ENCODE assay signal across 8 cellular contexts in the genomic region with DNA sequence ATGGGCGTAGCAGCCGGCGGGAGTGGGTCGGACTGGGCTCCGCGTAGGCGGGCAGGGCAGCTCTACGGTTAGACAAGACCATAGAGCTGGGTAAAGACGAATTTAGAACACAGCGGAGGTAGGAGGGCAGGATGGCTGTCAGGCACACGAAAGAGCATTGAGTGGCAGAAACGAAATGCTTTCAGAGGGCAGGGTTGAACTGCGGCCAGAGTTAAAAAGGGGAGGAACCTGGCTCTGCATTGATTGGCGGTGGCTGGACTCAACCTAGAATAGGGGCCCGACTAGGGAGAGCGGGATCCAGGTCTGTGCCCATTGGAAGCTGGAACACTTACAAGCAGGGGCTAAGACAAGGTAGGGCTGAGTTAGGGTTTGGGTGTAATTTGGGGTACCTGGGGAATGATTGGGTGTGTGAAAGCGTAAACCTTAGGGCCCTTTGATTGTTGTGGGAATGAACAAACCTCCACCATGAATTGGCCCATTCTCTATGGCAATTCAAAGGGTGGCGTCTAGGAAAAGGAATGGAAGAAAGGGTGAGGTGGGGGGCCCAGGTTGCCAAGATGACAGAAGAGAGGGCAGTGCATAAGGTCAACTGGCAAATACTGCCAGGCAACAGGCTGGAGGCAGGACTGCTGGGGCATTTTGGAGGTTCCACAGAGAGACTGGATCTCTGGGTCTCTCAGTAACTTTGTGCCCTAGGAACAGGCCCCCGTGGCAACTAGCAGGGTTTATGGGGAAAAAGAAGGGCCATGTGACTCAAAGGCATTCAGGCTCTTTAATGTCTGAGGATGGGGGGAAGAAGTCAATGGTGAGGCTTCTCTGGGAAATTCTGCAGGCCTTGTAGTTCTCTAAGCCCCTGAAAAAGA. TPM values are rescaled to one million over a fixed set of nuclear protein-coding genes. Genes with fewer than 3 reads are reported as not detected.
DNase-seq lines count a peak whose midpoint lies in the region; ATAC-seq and TF ChIP-seq lines count a peak whose summit lies in the region.

No MANE protein-coding gene starts in this region.

- H3K27me3 ChIP-seq in adrenal gland: no peaks in the 10 kb centered on the region
- no peaks in the 10 kb centered on the region for H3K27me3 ChIP-seq in left lung
- H3K27me3 ChIP-seq in transverse colon: no peaks in the 10 kb centered on the region

- H3K4me1 ChIP-seq in adrenal gland (replicated peaks in 1 of 2): peaks cover 0 to 9% of the 10 kb centered on the region in 2 donors
- H3K4me1 ChIP-seq in left lung: peaks cover 0 to 25% of the 10 kb centered on the region in 2 donors
- peaks cover 0 to 18% (median 10%) of the 10 kb centered on the region in 4 donors for H3K4me1 ChIP-seq in transverse colon

- TF ChIP-seq EP300 in transverse colon (IDR thresholded peaks at IDR 0.05; ENCODE audit: low read depth): no peak

- H3K4me3 ChIP-seq in adrenal gland: peak overlapping the region in 1 of 4 donors; percentile 38
- peak overlapping the region; percentile 24 to 58 for H3K4me3 ChIP-seq in left lung
- peak overlapping the region in 3 of 4 donors; percentile 48 to 86 (median 78) for H3K4me3 ChIP-seq in transverse colon

- TF ChIP-seq POLR2A in adrenal gland (IDR thresholded peaks at IDR 0.05) (peak in 1 of 2 donors; percentile 46), transverse colon (IDR thresholded peaks at IDR 0.05) (no peak)

- no peaks in the 10 kb centered on the region for H3K9me3 ChIP-seq in adrenal gland (replicated peaks in 1 of 3)
- no peaks in the 10 kb centered on the region for H3K9me3 ChIP-seq in left lung
- no peaks in the 10 kb centered on the region for H3K9me3 ChIP-seq in transverse colon

- intact Hi-C loops in adrenal gland (cut with DNase I): no loop called here
- intact Hi-C loops in left lung (cut with DNase I): no loop called here
- intact Hi-C loops in transverse colon (cut with DNase I; ENCODE audit: low total_unique reads): no loop called here

- peaks cover 0 to 5% of the 10 kb centered on the region in 2 donors for H3K36me3 ChIP-seq in adrenal gland (replicated peaks in 1 of 2)
- H3K36me3 ChIP-seq in left lung: peaks cover 0 to 18% of the 10 kb centered on the region in 2 donors
- no peaks in the 10 kb centered on the region for H3K36me3 ChIP-seq in transverse colon

- H3K27ac ChIP-seq in adrenal gland (peak overlapping the region in 4 of 5 donors; percentile 51 to 84 (median 75)), left lung (peak overlapping the region; percentile 65 to 76), transverse colon (peak overlapping the region; percentile 74 to 95 (median 92))

- H3K4me1 Mint-ChIP-seq in activated T-cell treated with anti-CD3 and anti-CD28 coated beads, Interleukin-2, amount 50 U/mL, for 72 hours (ENCODE audit: low read depth): peaks cover 32% of the 10 kb centered on the region

- no peaks in the 10 kb centered on the region for H3K9me3 Mint-ChIP-seq in activated T-cell treated with anti-CD3 and anti-CD28 coated beads, Interleukin-2, amount 50 U/mL, for 72 hours

- H3K27ac Mint-ChIP-seq in activated T-cell treated with anti-CD3 and anti-CD28 coated beads, Interleukin-2, amount 50 U/mL, for 72 hours: peak overlapping the region; percentile 95

- TF ChIP-seq CTCF in adrenal gland (IDR thresholded peaks at IDR 0.05): no peak
- no peak for TF ChIP-seq CTCF in left lung (IDR thresholded peaks at IDR 0.05)
- TF ChIP-seq CTCF in transverse colon (IDR thresholded peaks at IDR 0.05): no peak

- 12 to 70% (median 29%) methylated on average over 10 to 19 of the region's 19 CpGs for WGBS in adrenal gland, 4 donors
- WGBS in transverse colon (ENCODE audit: low coverage in 1 of 2), 2 donors: 51% methylated on average over 19 of the region's 19 CpGs; no CpG with 5 or more reads in 1 of the 2 donors

- no peak for ATAC-seq in activated T-cell treated with anti-CD3 and anti-CD28 coated beads, Interleukin-2, amount 50 U/mL, for 72 hours (replicated peaks in 1 of 2)
- peak; percentile 5 for ATAC-seq in left lung

- peaks cover 15 to 18% of the 10 kb centered on the region in 2 donors for H3K36me3 Mint-ChIP-seq in activated T-cell treated with anti-CD3 and anti-CD28 coated beads, Interleukin-2, amount 50 U/mL, for 72 hours (ENCODE audit: insufficient read depth in 2 of 2)

- in situ Hi-C loops in transverse colon (cut with MboI; ENCODE audit: low pct_ligation_motif_present in 1 of 4, low pct_unique_long_range_greater_than_20kb in 1 of 4, low sequenced_read_pairs in 3 of 4): no loop called here

- H3K4me3 Mint-ChIP-seq in activated T-cell treated with anti-CD3 and anti-CD28 coated beads, Interleukin-2, amount 50 U/mL, for 72 hours: peak overlapping the region; percentile 89 to 92

- no peak for DNase-seq in activated T-cell treated with anti-CD3 and anti-CD28 coated beads, Interleukin-2, amount 50 U/mL, for 72 hours
- DNase-seq in activated T-cell treated with anti-CD3 and anti-CD28 coated beads for 4 hours (no peak), adrenal gland (no peak), left lung (no peak), transverse colon (no peak), COLO668 (lab: John Stamatoyannopoulos, UW; ENCODE audit: unreplicated experiment) (no peak), COR-L47 (lab: John Stamatoyannopoulos, UW) (no peak), nucleus accumbens (lab: John Stamatoyannopoulos, UW) (no peak)

- H3K27me3 Mint-ChIP-seq in activated T-cell treated with anti-CD3 and anti-CD28 coated beads, Interleukin-2, amount 50 U/mL, for 72 hours (ENCODE audit: low read depth): peaks cover 4% of the 10 kb centered on the region

RNA-seq across cellular contexts. Expression of gene ELK1, which starts 0.9 kb away (rescaled TPM):
- 10 to 100 TPM; 82.7 to 84.9 TPM for total RNA-seq in activated T-cell treated with anti-CD3 and anti-CD28 coated beads, Interleukin-2, amount 50 U/mL, for 72 hours
- 10 to 100 TPM; 39.3 to 78.8 (median 57.2) TPM for total RNA-seq in adrenal gland
- polyA plus RNA-seq in adrenal gland: 10 to 100 TPM; 21.6 to 38.4 (median 21.8) TPM
- 10 to 100 TPM; 28.2 to 35.2 TPM for total RNA-seq in left lung
- 10 to 100 TPM; 11.6 to 27.5 (median 18.6) TPM for total RNA-seq in transverse colon

RNA-seq across cellular contexts. Expression of gene UXT, which starts 7.7 kb away (rescaled TPM):
- total RNA-seq in activated T-cell treated with anti-CD3 and anti-CD28 coated beads, Interleukin-2, amount 50 U/mL, for 72 hours: 100 to 1,000 TPM; 173 to 205 TPM
- 100 to 1,000 TPM; 120 to 174 (median 148) TPM for total RNA-seq in adrenal gland
- polyA plus RNA-seq in adrenal gland: 100 to 1,000 TPM; 135 to 163 (median 152) TPM
- 100 to 1,000 TPM in 1 of 2 donors, 10 to 100 TPM in 1; 77.9 to 104 TPM for total RNA-seq in left lung
- total RNA-seq in transverse colon: 100 to 1,000 TPM in 2 of 4 donors, 10 to 100 TPM in 2; 21.3 to 122 (median 91.9) TPM

RNA-seq across cellular contexts. Expression of gene CFP, which starts 21.5 kb away (rescaled TPM):
- total RNA-seq in activated T-cell treated with anti-CD3 and anti-CD28 coated beads, Interleukin-2, amount 50 U/mL, for 72 hours: 1 to 10 TPM; 6.4 to 9.5 TPM
- total RNA-seq in adrenal gland (10 to 100 TPM in 3 of 8 donors, 1 to 10 TPM in 4, under 1 TPM in 1; 0.91 to 14.5 (median 8.2) TPM), left lung (10 to 100 TPM in 1 of 2 donors, 1 to 10 TPM in 1; 7.6 to 25.4 TPM), transverse colon (1 to 10 TPM in 3 of 4 donors, under 1 TPM in 1; 0.60 to 10.0 (median 3.0) TPM)
- 10 to 100 TPM in 2 of 3 donors, 1 to 10 TPM in 1; 1.2 to 12.0 (median 10.5) TPM for polyA plus RNA-seq in adrenal gland

RNA-seq across cellular contexts. Expression of gene SYN1, which starts 31.6 kb away (rescaled TPM):
- 1 to 10 TPM in 1 of 2 donors, under 1 TPM in 1; 0.67 to 2.0 TPM for total RNA-seq in activated T-cell treated with anti-CD3 and anti-CD28 coated beads, Interleukin-2, amount 50 U/mL, for 72 hours
- total RNA-seq in adrenal gland (1 to 10 TPM in 6 of 8 donors, under 1 TPM in 1, not detected in 1; 0.12 to 8.2 (median 3.4) TPM), left lung (1 to 10 TPM; 1.0 to 1.6 TPM), transverse colon (under 1 TPM; 0.16 to 0.41 (median 0.39) TPM)
- polyA plus RNA-seq in adrenal gland: 10 to 100 TPM in 1 of 3 donors, 1 to 10 TPM in 2; 3.8 to 16.5 (median 6.2) TPM
